11 cellular contexts compared by ENCODE assay signal in the genomic region with DNA sequence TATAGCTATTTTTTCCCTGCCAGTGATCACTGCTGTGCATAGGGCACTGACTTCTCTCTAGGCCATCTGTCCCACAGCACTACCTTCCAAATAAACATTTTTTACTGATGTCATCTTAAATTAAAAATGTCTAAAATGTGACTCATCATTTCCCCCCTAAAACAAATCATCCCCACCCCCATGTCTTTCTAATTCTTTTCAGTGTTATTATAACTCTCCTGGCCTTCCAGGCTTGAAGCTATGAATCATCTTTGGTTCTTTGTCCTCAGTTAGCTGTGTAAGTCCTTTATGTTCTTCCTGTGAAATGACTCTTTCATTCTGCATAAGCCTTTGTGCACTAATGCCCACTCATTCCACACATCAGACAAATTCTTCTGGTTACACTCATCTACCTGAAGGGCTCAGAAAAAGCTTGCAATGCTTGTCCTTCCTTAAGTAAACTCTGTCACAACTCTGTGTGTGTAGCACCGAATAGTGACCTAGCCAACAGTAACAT.
DNase-seq lines count a peak whose midpoint lies in the region; FAIRE-seq and TF ChIP-seq lines count a peak whose summit lies in the region.
"Had no signal": no experiment of that assay in that cellular context is flagged by ENCODE, and none has a peak within 500 bp of the region (broad histone marks: within the 10 kb centered on the region; RNA-seq: fewer than 3 reads in every experiment).

No MANE protein-coding gene starts in this region.

- H3K27ac ChIP-seq in breast epithelium (peak overlapping the region; percentile 46 to 68), small intestine (ENCODE audit: low read depth in 1 of 2, low read length in 1 of 2) (no peak overlapping the region)
- H3K27ac ChIP-seq: sigmoid colon had no signal

- TF ChIP-seq POLR2A in breast epithelium (IDR thresholded peaks at IDR 0.05) (no peak), lower leg skin (IDR thresholded peaks at IDR 0.05) (no peak)

- DNase-seq in AG09319 (ENCODE audit: extremely low read depth, low read depth) (peak; percentile 14), HS-5 (ENCODE audit: low read depth) (peak; percentile 84), breast epithelium (ENCODE audit: low spot score in 2 of 2) (no peak), kidney tubule cell (ENCODE audit: low spot score) (peak; percentile 98), DMS114 treated with DMSO at 0.1 percent for 48 hours (lab: John Stamatoyannopoulos, UW; ENCODE audit: unreplicated experiment) (no peak), small intestine (no peak), NCI-H146 (lab: John Stamatoyannopoulos, UW) (no peak), lower leg skin (ENCODE audit: low spot score in 2 of 2) (no peak)
- DNase-seq: activated gamma-delta T cell, sigmoid colon, T-helper 17 cell had no signal

- no peak overlapping the region for H3K4me3 ChIP-seq in breast epithelium
- no peak overlapping the region for H3K4me3 ChIP-seq in small intestine (ENCODE audit: low read depth in 1 of 2, low read length in 2 of 2)
- no peak overlapping the region for H3K4me3 ChIP-seq in lower leg skin (ENCODE audit: low read depth, poor library complexity, severe bottlenecking)
- H3K4me3 ChIP-seq: sigmoid colon had no signal

- intact Hi-C loops in breast epithelium (cut with DNase I; ENCODE audit: low total_unique reads): no loop called here
- intact Hi-C loops in lower leg skin (cut with DNase I; ENCODE audit: low total_unique reads): no loop called here

- 46 to 74% (median 70%) methylated on average over 1 of the region's 1 CpG for WGBS in small intestine, 3 donors
- 74 to 88% methylated on average over 1 of the region's 1 CpG for WGBS in lower leg skin, 2 donors

- H3K36me3 ChIP-seq in breast epithelium: no peaks in the 10 kb centered on the region
- no peaks in the 10 kb centered on the region for H3K36me3 ChIP-seq in small intestine (ENCODE audit: control insufficient read depth in 2 of 2, insufficient read depth in 2 of 2, low read length in 2 of 2)
- H3K36me3 ChIP-seq: sigmoid colon had no signal

- H3K9me3 ChIP-seq in breast epithelium (no peaks in the 10 kb centered on the region), small intestine (ENCODE audit: control insufficient read depth, low read depth) (no peaks in the 10 kb centered on the region)
- H3K9me3 ChIP-seq: sigmoid colon had no signal

- H3K4me1 ChIP-seq in breast epithelium (no peaks in the 10 kb centered on the region), small intestine (ENCODE audit: control insufficient read depth in 2 of 2, insufficient read depth in 1 of 2, low read depth in 1 of 2, low read length in 1 of 2) (no peaks in the 10 kb centered on the region)
- H3K4me1 ChIP-seq: sigmoid colon had no signal

- TF ChIP-seq CTCF in AG09319 (IDR thresholded peaks at IDR 0.05; ENCODE audit: low read depth, low read length) (no peak), breast epithelium (IDR thresholded peaks at IDR 0.05) (no peak), lower leg skin (IDR thresholded peaks at IDR 0.05) (no peak)

- FAIRE-seq in small intestine (lab: Jason Lieb, UNC): no peak

- H3K27me3 ChIP-seq in breast epithelium: no peaks in the 10 kb centered on the region
- no peaks in the 10 kb centered on the region for H3K27me3 ChIP-seq in small intestine (ENCODE audit: control insufficient read depth in 2 of 2, insufficient read depth in 2 of 2, low read length in 2 of 2)
- H3K27me3 ChIP-seq: sigmoid colon had no signal

Comparison
In these comparisons a context has a peak if more than half of its experiments do, and no peak if none do; other contexts are left out.
1. DNase-seq: peak in AG09319 (single experiment), HS-5 (single experiment) and kidney tubule cell (single experiment); none in breast epithelium (0 of 2), DMS114 treated with DMSO at 0.1 percent for 48 hours (single experiment), small intestine (single experiment), NCI-H146 (single experiment) and lower leg skin (0 of 2).
2. H3K27ac ChIP-seq: peak in breast epithelium (2 of 2); none in small intestine (0 of 2).